ENCODE assay signal across 2 cellular contexts in the genomic region with DNA sequence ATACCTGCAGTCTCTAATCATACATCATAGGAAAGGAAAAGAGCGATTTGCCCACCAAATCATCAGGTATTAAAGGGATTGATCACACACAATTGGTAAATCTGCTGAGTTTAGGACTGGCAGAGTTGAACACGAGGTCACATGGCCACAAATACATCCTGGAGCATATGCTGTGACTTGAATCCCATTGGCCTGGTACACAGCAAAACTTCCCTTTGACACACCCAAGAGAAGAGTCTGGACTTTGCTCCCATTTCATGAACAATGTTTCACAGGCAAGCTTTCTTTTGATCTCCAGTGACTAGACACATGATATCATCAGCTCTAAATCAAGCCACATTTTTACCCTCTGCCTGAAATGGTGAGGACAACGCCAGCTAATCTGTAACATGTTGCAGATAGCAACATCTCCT.
A peak's percentile ranks its signal among the peaks of the same experiment; 100 is the strongest.
TF ChIP-seq lines count a peak whose summit lies in the region.

No MANE protein-coding gene starts in this region.

TF ChIP-seq in A549, 52 proteins besides CTCF, POLR2A, EP300 and RAD21:
- TF ChIP-seq, protein P1, sequence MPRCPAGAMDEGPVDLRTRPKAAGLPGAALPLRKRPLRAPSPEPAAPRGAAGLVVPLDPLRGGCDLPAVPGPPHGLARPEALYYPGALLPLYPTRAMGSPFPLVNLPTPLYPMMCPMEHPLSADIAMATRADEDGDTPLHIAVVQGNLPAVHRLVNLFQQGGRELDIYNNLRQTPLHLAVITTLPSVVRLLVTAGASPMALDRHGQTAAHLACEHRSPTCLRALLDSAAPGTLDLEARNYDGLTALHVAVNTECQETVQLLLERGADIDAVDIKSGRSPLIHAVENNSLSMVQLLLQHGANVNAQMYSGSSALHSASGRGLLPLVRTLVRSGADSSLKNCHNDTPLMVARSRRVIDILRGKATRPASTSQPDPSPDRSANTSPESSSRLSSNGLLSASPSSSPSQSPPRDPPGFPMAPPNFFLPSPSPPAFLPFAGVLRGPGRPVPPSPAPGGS (IDR thresholded peaks at IDR 0.05), result 0 out of 3 replicates have a peak, but pooled peaks have one; percentile 42
- TF ChIP-seq FOSL2 (IDR thresholded peaks at IDR 0.05) (peak; percentile 43; the same call in 1 of the 2 replicates), FOSL2 (CRISPR knock-in tag; IDR thresholded peaks at IDR 0.05) (peak; percentile 79), MYC (IDR thresholded peaks at IDR 0.05; ENCODE audit: borderline replicate concordance, low read length) (peak; percentile 39; the same call in 1 of the 2 replicates), GATA3 (IDR thresholded peaks at IDR 0.05; ENCODE audit: borderline replicate concordance) (peak; percentile 76), FOSB (CRISPR knock-in tag; IDR thresholded peaks at IDR 0.05) (no peak), MAFK (IDR thresholded peaks at IDR 0.05; ENCODE audit: partially characterized antibody) (peak; percentile 31), ESRRA (IDR thresholded peaks at IDR 0.05; ENCODE audit: borderline replicate concordance, low read length) (0 out of 2 replicates have a peak, but pooled peaks have one; percentile 33), JUN (IDR thresholded peaks at IDR 0.05) (peak in 1 of 2 experiments; percentile 72; a peak in 3 of 5 replicates), ZC3H11A (IDR thresholded peaks at IDR 0.05) (no peak), SMC3 (IDR thresholded peaks at IDR 0.05) (0 out of 3 replicates have a peak, but pooled peaks have one; percentile 22), KDM5A (IDR thresholded peaks at IDR 0.05) (no peak), JUNB (IDR thresholded peaks at IDR 0.05) (peak; percentile 78), KDM1A (IDR thresholded peaks at IDR 0.05; ENCODE audit: low read depth) (no peak), NFE2L2 (conservative IDR thresholded peaks at IDR 0.05; ENCODE audit: low read length) (no peak)
- TF ChIP-seq, protein P2, sequence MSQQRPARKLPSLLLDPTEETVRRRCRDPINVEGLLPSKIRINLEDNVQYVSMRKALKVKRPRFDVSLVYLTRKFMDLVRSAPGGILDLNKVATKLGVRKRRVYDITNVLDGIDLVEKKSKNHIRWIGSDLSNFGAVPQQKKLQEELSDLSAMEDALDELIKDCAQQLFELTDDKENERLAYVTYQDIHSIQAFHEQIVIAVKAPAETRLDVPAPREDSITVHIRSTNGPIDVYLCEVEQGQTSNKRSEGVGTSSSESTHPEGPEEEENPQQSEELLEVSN (IDR thresholded peaks at IDR 0.05; ENCODE audit: borderline replicate concordance, low read depth), result no peak
- TF ChIP-seq, protein P3, sequence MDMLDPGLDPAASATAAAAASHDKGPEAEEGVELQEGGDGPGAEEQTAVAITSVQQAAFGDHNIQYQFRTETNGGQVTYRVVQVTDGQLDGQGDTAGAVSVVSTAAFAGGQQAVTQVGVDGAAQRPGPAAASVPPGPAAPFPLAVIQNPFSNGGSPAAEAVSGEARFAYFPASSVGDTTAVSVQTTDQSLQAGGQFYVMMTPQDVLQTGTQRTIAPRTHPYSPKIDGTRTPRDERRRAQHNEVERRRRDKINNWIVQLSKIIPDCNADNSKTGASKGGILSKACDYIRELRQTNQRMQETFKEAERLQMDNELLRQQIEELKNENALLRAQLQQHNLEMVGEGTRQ (IDR thresholded peaks at IDR 0.05), result peak; percentile 86
- TF ChIP-seq, protein P4, sequence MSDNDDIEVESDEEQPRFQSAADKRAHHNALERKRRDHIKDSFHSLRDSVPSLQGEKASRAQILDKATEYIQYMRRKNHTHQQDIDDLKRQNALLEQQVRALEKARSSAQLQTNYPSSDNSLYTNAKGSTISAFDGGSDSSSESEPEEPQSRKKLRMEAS (IDR thresholded peaks at IDR 0.05), result peak; percentile 83

TF ChIP-seq in HepG2, 621 proteins besides CTCF, POLR2A, EP300 and RAD21 (continued from another document and continues in another):
- peak; percentile 34; the same call in 1 of the 2 replicates for TF ChIP-seq ZNF772 (CRISPR knock-in tag; IDR thresholded peaks at IDR 0.05)
- no peak for TF ChIP-seq ZNF329 (CRISPR knock-in tag; IDR thresholded peaks at IDR 0.05; ENCODE audit: low read depth)
- TF ChIP-seq ZNF331 (CRISPR knock-in tag; IDR thresholded peaks at IDR 0.05), result peak; percentile 91
- TF ChIP-seq, protein P5, sequence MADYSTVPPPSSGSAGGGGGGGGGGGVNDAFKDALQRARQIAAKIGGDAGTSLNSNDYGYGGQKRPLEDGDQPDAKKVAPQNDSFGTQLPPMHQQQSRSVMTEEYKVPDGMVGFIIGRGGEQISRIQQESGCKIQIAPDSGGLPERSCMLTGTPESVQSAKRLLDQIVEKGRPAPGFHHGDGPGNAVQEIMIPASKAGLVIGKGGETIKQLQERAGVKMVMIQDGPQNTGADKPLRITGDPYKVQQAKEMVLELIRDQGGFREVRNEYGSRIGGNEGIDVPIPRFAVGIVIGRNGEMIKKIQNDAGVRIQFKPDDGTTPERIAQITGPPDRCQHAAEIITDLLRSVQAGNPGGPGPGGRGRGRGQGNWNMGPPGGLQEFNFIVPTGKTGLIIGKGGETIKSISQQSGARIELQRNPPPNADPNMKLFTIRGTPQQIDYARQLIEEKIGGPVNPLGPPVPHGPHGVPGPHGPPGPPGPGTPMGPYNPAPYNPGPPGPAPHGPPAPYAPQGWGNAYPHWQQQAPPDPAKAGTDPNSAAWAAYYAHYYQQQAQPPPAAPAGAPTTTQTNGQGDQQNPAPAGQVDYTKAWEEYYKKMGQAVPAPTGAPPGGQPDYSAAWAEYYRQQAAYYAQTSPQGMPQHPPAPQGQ (CRISPR knock-in tag; IDR thresholded peaks at IDR 0.05; ENCODE audit: borderline replicate concordance), result no peak
- TF ChIP-seq SKI (IDR thresholded peaks at IDR 0.05; ENCODE audit: partially characterized antibody), result peak; percentile 90
- 0 out of 2 replicates have a peak, but pooled peaks have one; percentile 72 for TF ChIP-seq NKX3-1 (CRISPR knock-in tag; IDR thresholded peaks at IDR 0.05)
- TF ChIP-seq, protein P6, sequence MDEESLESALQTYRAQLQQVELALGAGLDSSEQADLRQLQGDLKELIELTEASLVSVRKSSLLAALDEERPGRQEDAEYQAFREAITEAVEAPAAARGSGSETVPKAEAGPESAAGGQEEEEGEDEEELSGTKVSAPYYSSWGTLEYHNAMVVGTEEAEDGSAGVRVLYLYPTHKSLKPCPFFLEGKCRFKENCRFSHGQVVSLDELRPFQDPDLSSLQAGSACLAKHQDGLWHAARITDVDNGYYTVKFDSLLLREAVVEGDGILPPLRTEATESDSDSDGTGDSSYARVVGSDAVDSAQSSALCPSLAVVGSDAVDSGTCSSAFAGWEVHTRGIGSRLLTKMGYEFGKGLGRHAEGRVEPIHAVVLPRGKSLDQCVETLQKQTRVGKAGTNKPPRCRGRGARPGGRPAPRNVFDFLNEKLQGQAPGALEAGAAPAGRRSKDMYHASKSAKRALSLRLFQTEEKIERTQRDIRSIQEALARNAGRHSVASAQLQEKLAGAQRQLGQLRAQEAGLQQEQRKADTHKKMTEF (CRISPR knock-in tag; IDR thresholded peaks at IDR 0.05), result peak; percentile 92
- peak; percentile 58 for TF ChIP-seq CREB1 (IDR thresholded peaks at IDR 0.05)
- TF ChIP-seq CREB1 (CRISPR knock-in tag; IDR thresholded peaks at IDR 0.05), result no peak; the same call in 1 of the 2 replicates
- TF ChIP-seq SOX5 (CRISPR knock-in tag; IDR thresholded peaks at IDR 0.05; ENCODE audit: borderline replicate concordance), result peak; percentile 96
- TF ChIP-seq MIXL1 (CRISPR knock-in tag; IDR thresholded peaks at IDR 0.05), result peak; percentile 75
- TF ChIP-seq STAG1 (CRISPR knock-in tag; IDR thresholded peaks at IDR 0.05), result peak; percentile 26; the same call in 1 of the 2 replicates
- TF ChIP-seq, protein P7, sequence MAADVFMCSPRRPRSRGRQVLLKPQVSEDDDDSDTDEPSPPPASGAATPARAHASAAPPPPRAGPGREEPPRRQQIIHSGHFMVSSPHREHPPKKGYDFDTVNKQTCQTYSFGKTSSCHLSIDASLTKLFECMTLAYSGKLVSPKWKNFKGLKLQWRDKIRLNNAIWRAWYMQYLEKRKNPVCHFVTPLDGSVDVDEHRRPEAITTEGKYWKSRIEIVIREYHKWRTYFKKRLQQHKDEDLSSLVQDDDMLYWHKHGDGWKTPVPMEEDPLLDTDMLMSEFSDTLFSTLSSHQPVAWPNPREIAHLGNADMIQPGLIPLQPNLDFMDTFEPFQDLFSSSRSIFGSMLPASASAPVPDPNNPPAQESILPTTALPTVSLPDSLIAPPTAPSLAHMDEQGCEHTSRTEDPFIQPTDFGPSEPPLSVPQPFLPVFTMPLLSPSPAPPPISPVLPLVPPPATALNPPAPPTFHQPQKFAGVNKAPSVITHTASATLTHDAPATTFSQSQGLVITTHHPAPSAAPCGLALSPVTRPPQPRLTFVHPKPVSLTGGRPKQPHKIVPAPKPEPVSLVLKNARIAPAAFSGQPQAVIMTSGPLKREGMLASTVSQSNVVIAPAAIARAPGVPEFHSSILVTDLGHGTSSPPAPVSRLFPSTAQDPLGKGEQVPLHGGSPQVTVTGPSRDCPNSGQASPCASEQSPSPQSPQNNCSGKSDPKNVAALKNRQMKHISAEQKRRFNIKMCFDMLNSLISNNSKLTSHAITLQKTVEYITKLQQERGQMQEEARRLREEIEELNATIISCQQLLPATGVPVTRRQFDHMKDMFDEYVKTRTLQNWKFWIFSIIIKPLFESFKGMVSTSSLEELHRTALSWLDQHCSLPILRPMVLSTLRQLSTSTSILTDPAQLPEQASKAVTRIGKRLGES (CRISPR knock-in tag; IDR thresholded peaks at IDR 0.05; ENCODE audit: borderline replicate concordance), result 0 out of 2 replicates have a peak, but pooled peaks have one; percentile 39
- TF ChIP-seq, protein P8, sequence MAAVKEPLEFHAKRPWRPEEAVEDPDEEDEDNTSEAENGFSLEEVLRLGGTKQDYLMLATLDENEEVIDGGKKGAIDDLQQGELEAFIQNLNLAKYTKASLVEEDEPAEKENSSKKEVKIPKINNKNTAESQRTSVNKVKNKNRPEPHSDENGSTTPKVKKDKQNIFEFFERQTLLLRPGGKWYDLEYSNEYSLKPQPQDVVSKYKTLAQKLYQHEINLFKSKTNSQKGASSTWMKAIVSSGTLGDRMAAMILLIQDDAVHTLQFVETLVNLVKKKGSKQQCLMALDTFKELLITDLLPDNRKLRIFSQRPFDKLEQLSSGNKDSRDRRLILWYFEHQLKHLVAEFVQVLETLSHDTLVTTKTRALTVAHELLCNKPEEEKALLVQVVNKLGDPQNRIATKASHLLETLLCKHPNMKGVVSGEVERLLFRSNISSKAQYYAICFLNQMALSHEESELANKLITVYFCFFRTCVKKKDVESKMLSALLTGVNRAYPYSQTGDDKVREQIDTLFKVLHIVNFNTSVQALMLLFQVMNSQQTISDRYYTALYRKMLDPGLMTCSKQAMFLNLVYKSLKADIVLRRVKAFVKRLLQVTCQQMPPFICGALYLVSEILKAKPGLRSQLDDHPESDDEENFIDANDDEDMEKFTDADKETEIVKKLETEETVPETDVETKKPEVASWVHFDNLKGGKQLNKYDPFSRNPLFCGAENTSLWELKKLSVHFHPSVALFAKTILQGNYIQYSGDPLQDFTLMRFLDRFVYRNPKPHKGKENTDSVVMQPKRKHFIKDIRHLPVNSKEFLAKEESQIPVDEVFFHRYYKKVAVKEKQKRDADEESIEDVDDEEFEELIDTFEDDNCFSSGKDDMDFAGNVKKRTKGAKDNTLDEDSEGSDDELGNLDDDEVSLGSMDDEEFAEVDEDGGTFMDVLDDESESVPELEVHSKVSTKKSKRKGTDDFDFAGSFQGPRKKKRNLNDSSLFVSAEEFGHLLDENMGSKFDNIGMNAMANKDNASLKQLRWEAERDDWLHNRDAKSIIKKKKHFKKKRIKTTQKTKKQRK (IDR thresholded peaks at IDR 0.05; ENCODE audit: low read length), result 0 out of 2 replicates have a peak, but pooled peaks have one; percentile 29
- TF ChIP-seq HCFC1 (IDR thresholded peaks at IDR 0.05; ENCODE audit: low read depth, low read length), result no peak
- no peak for TF ChIP-seq SP4 (CRISPR knock-in tag; IDR thresholded peaks at IDR 0.05)
- TF ChIP-seq ISL2 (CRISPR knock-in tag; IDR thresholded peaks at IDR 0.05), result peak; percentile 79; the same call in 1 of the 2 replicates
- TF ChIP-seq ZNF12 (CRISPR knock-in tag; IDR thresholded peaks at IDR 0.05), result peak; percentile 45; the same call in 1 of the 2 replicates
- no peak for TF ChIP-seq PAF1 (CRISPR knock-in tag; IDR thresholded peaks at IDR 0.05)
- TF ChIP-seq HMG20A (CRISPR knock-in tag; IDR thresholded peaks at IDR 0.05; ENCODE audit: borderline replicate concordance), result peak; percentile 94
- peak; percentile 97 for TF ChIP-seq EHMT2 (IDR thresholded peaks at IDR 0.05; ENCODE audit: borderline replicate concordance, low read depth, low read length)
- peak; percentile 83; the same call in 1 of the 2 replicates for TF ChIP-seq ZNF292 (CRISPR knock-in tag; IDR thresholded peaks at IDR 0.05; ENCODE audit: borderline replicate concordance, low read depth)
- TF ChIP-seq, protein P9, sequence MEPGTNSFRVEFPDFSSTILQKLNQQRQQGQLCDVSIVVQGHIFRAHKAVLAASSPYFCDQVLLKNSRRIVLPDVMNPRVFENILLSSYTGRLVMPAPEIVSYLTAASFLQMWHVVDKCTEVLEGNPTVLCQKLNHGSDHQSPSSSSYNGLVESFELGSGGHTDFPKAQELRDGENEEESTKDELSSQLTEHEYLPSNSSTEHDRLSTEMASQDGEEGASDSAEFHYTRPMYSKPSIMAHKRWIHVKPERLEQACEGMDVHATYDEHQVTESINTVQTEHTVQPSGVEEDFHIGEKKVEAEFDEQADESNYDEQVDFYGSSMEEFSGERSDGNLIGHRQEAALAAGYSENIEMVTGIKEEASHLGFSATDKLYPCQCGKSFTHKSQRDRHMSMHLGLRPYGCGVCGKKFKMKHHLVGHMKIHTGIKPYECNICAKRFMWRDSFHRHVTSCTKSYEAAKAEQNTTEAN (CRISPR knock-in tag; conservative IDR thresholded peaks at IDR 0.05), result peak; percentile 91
- TF ChIP-seq, protein P10, sequence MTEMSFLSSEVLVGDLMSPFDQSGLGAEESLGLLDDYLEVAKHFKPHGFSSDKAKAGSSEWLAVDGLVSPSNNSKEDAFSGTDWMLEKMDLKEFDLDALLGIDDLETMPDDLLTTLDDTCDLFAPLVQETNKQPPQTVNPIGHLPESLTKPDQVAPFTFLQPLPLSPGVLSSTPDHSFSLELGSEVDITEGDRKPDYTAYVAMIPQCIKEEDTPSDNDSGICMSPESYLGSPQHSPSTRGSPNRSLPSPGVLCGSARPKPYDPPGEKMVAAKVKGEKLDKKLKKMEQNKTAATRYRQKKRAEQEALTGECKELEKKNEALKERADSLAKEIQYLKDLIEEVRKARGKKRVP (CRISPR knock-in tag; IDR thresholded peaks at IDR 0.05), result peak in 1 of 2 experiments; percentile 81; a peak in 2 of 4 replicates
- peak; percentile 65; the same call in 1 of the 2 replicates for TF ChIP-seq DMAP1 (CRISPR knock-in tag; IDR thresholded peaks at IDR 0.05)
- TF ChIP-seq, protein P11, sequence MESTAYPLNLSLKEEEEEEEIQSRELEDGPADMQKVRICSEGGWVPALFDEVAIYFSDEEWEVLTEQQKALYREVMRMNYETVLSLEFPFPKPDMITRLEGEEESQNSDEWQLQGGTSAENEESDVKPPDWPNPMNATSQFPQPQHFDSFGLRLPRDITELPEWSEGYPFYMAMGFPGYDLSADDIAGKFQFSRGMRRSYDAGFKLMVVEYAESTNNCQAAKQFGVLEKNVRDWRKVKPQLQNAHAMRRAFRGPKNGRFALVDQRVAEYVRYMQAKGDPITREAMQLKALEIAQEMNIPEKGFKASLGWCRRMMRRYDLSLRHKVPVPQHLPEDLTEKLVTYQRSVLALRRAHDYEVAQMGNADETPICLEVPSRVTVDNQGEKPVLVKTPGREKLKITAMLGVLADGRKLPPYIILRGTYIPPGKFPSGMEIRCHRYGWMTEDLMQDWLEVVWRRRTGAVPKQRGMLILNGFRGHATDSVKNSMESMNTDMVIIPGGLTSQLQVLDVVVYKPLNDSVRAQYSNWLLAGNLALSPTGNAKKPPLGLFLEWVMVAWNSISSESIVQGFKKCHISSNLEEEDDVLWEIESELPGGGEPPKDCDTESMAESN (CRISPR knock-in tag; conservative IDR thresholded peaks at IDR 0.05), result no peak
- peak; percentile 65; the same call in 1 of the 2 replicates for TF ChIP-seq GABPB1 (CRISPR knock-in tag; IDR thresholded peaks at IDR 0.05)
- TF ChIP-seq MYC (CRISPR knock-in tag; IDR thresholded peaks at IDR 0.05; ENCODE audit: borderline replicate concordance), result 0 out of 2 replicates have a peak, but pooled peaks have one; percentile 35
- TF ChIP-seq FIP1L1 (IDR thresholded peaks at IDR 0.05; ENCODE audit: borderline replicate concordance, insufficient read depth, low read depth, low read length), result no peak
- TF ChIP-seq ELF1 (CRISPR knock-in tag; IDR thresholded peaks at IDR 0.05), result peak; percentile 38; the same call in 1 of the 2 replicates
